In the genomic region with DNA sequence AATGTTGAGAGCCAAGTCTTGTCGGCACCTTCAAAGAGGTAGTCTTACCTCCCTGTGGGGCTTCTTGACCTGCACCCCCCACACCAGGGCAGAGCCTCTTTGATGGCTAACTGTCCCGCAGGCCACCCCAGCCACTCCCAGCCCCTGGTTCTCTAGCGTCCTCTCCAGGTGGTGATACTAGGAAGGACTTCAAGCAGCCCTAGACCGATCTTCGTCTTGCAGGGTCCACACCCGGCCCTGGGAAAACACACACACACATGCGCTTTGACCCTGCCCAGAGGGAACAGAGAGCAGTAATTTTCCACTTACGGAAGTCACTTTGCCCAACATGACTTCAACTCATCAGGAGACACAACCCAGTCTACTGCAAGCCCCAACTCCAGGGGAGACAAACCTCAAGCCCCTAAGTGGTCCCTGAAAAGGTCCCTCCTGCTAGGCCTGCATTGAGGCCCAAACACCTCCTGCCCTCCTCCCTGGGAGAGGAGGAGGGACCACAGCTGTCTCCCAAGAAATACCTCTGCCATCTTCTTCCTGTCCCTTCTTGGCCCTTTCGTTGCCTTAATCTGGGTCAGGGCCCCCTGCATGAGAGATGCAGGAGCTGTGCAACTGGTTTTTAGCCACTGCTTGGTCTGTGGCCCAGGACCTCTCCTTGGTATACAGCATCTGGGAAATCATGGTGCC, we compare ENCODE assay signal across 1 cellular context.
A peak's percentile ranks its signal among the peaks of the same experiment; 100 is the strongest.
TF ChIP-seq lines count a peak whose summit lies in the region.

No MANE protein-coding gene starts in this region.

TF ChIP-seq in HepG2, 621 proteins besides CTCF, POLR2A, EP300 and RAD21 (continued from another document and continues in another):
- TF ChIP-seq, protein P1, sequence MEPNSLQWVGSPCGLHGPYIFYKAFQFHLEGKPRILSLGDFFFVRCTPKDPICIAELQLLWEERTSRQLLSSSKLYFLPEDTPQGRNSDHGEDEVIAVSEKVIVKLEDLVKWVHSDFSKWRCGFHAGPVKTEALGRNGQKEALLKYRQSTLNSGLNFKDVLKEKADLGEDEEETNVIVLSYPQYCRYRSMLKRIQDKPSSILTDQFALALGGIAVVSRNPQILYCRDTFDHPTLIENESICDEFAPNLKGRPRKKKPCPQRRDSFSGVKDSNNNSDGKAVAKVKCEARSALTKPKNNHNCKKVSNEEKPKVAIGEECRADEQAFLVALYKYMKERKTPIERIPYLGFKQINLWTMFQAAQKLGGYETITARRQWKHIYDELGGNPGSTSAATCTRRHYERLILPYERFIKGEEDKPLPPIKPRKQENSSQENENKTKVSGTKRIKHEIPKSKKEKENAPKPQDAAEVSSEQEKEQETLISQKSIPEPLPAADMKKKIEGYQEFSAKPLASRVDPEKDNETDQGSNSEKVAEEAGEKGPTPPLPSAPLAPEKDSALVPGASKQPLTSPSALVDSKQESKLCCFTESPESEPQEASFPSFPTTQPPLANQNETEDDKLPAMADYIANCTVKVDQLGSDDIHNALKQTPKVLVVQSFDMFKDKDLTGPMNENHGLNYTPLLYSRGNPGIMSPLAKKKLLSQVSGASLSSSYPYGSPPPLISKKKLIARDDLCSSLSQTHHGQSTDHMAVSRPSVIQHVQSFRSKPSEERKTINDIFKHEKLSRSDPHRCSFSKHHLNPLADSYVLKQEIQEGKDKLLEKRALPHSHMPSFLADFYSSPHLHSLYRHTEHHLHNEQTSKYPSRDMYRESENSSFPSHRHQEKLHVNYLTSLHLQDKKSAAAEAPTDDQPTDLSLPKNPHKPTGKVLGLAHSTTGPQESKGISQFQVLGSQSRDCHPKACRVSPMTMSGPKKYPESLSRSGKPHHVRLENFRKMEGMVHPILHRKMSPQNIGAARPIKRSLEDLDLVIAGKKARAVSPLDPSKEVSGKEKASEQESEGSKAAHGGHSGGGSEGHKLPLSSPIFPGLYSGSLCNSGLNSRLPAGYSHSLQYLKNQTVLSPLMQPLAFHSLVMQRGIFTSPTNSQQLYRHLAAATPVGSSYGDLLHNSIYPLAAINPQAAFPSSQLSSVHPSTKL (CRISPR knock-in tag; IDR thresholded peaks at IDR 0.05) = peak; percentile 67
- peak; percentile 54; the same call in 1 of the 2 replicates for TF ChIP-seq MLX (CRISPR knock-in tag; IDR thresholded peaks at IDR 0.05)
- no peak for TF ChIP-seq ZNF432 (CRISPR knock-in tag; IDR thresholded peaks at IDR 0.05; ENCODE audit: borderline replicate concordance)
- TF ChIP-seq, protein P2, sequence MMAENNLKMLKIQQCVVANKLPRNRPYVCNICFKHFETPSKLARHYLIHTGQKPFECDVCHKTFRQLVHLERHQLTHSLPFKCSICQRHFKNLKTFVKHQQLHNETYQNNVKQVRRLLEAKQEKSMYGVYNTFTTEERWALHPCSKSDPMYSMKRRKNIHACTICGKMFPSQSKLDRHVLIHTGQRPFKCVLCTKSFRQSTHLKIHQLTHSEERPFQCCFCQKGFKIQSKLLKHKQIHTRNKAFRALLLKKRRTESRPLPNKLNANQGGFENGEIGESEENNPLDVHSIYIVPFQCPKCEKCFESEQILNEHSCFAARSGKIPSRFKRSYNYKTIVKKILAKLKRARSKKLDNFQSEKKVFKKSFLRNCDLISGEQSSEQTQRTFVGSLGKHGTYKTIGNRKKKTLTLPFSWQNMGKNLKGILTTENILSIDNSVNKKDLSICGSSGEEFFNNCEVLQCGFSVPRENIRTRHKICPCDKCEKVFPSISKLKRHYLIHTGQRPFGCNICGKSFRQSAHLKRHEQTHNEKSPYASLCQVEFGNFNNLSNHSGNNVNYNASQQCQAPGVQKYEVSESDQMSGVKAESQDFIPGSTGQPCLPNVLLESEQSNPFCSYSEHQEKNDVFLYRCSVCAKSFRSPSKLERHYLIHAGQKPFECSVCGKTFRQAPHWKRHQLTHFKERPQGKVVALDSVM (CRISPR knock-in tag; IDR thresholded peaks at IDR 0.05) = no peak
- TF ChIP-seq ZNF670 (CRISPR knock-in tag; IDR thresholded peaks at IDR 0.05; ENCODE audit: borderline replicate concordance) = no peak
- no peak for TF ChIP-seq ZSCAN22 (CRISPR knock-in tag; IDR thresholded peaks at IDR 0.05)
- TF ChIP-seq SP5 (CRISPR knock-in tag; IDR thresholded peaks at IDR 0.05; ENCODE audit: borderline replicate concordance, low read depth) = 0 out of 2 replicates have a peak, but pooled peaks have one; percentile 9
- TF ChIP-seq ZNF569 (CRISPR knock-in tag; IDR thresholded peaks at IDR 0.05; ENCODE audit: borderline replicate concordance) = peak; percentile 47; the same call in 1 of the 2 replicates
- peak; percentile 64; the same call in 1 of the 2 replicates for TF ChIP-seq ZNF580 (CRISPR knock-in tag; IDR thresholded peaks at IDR 0.05; ENCODE audit: borderline replicate concordance, low read depth)
- no peak for TF ChIP-seq ZSCAN29 (CRISPR knock-in tag; conservative IDR thresholded peaks at IDR 0.05)
- TF ChIP-seq ZNF616 (CRISPR knock-in tag; IDR thresholded peaks at IDR 0.05; ENCODE audit: low read depth) = no peak
- TF ChIP-seq ZNF792 (CRISPR knock-in tag; IDR thresholded peaks at IDR 0.05) = peak; percentile 36; the same call in 1 of the 2 replicates
- TF ChIP-seq ZNF20 (CRISPR knock-in tag; IDR thresholded peaks at IDR 0.05) = no peak
- TF ChIP-seq, protein P3, sequence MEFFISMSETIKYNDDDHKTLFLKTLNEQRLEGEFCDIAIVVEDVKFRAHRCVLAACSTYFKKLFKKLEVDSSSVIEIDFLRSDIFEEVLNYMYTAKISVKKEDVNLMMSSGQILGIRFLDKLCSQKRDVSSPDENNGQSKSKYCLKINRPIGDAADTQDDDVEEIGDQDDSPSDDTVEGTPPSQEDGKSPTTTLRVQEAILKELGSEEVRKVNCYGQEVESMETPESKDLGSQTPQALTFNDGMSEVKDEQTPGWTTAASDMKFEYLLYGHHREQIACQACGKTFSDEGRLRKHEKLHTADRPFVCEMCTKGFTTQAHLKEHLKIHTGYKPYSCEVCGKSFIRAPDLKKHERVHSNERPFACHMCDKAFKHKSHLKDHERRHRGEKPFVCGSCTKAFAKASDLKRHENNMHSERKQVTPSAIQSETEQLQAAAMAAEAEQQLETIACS (CRISPR knock-in tag; IDR thresholded peaks at IDR 0.05) = no peak
- TF ChIP-seq ZBTB39 (CRISPR knock-in tag; IDR thresholded peaks at IDR 0.05) = peak; percentile 77
- no peak for TF ChIP-seq SMC3 (IDR thresholded peaks at IDR 0.05; ENCODE audit: low read length)
- TF ChIP-seq, protein P4, sequence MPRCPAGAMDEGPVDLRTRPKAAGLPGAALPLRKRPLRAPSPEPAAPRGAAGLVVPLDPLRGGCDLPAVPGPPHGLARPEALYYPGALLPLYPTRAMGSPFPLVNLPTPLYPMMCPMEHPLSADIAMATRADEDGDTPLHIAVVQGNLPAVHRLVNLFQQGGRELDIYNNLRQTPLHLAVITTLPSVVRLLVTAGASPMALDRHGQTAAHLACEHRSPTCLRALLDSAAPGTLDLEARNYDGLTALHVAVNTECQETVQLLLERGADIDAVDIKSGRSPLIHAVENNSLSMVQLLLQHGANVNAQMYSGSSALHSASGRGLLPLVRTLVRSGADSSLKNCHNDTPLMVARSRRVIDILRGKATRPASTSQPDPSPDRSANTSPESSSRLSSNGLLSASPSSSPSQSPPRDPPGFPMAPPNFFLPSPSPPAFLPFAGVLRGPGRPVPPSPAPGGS (CRISPR knock-in tag; IDR thresholded peaks at IDR 0.05) = peak; percentile 31; the same call in 1 of the 2 replicates
- no peak for TF ChIP-seq LCORL (IDR thresholded peaks at IDR 0.05)
- peak; percentile 66 for TF ChIP-seq LCORL (CRISPR knock-in tag; IDR thresholded peaks at IDR 0.05)
- TF ChIP-seq, protein P5, sequence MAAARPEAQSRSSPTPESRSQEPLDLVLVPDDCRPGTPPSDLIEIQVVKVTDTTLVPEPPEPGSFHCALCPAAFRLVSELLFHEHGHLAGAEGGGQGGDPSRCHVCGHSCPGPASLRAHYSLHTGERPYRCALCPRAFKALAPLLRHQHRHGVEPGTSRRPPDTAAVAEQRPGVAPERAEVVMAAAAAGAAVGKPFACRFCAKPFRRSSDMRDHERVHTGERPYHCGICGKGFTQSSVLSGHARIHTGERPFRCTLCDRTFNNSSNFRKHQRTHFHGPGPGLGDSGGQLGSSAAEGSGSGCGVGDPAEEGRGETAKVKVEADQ (CRISPR knock-in tag; IDR thresholded peaks at IDR 0.05; ENCODE audit: borderline replicate concordance) = no peak
- TF ChIP-seq TBX2 (CRISPR knock-in tag; IDR thresholded peaks at IDR 0.05; ENCODE audit: borderline replicate concordance) = peak; percentile 87
- TF ChIP-seq, protein P6, sequence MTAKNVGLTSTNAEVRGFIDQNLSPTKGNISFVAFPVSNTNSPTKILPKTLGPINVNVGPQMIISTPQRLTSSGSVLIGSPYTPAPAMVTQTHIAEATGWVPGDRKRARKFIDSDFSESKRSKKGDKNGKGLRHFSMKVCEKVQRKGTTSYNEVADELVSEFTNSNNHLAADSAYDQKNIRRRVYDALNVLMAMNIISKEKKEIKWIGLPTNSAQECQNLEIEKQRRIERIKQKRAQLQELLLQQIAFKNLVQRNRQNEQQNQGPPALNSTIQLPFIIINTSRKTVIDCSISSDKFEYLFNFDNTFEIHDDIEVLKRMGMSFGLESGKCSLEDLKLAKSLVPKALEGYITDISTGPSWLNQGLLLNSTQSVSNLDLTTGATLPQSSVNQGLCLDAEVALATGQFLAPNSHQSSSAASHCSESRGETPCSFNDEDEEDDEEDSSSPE (CRISPR knock-in tag; IDR thresholded peaks at IDR 0.05) = 0 out of 2 replicates have a peak, but pooled peaks have one; percentile 22
- TF ChIP-seq, protein P7, sequence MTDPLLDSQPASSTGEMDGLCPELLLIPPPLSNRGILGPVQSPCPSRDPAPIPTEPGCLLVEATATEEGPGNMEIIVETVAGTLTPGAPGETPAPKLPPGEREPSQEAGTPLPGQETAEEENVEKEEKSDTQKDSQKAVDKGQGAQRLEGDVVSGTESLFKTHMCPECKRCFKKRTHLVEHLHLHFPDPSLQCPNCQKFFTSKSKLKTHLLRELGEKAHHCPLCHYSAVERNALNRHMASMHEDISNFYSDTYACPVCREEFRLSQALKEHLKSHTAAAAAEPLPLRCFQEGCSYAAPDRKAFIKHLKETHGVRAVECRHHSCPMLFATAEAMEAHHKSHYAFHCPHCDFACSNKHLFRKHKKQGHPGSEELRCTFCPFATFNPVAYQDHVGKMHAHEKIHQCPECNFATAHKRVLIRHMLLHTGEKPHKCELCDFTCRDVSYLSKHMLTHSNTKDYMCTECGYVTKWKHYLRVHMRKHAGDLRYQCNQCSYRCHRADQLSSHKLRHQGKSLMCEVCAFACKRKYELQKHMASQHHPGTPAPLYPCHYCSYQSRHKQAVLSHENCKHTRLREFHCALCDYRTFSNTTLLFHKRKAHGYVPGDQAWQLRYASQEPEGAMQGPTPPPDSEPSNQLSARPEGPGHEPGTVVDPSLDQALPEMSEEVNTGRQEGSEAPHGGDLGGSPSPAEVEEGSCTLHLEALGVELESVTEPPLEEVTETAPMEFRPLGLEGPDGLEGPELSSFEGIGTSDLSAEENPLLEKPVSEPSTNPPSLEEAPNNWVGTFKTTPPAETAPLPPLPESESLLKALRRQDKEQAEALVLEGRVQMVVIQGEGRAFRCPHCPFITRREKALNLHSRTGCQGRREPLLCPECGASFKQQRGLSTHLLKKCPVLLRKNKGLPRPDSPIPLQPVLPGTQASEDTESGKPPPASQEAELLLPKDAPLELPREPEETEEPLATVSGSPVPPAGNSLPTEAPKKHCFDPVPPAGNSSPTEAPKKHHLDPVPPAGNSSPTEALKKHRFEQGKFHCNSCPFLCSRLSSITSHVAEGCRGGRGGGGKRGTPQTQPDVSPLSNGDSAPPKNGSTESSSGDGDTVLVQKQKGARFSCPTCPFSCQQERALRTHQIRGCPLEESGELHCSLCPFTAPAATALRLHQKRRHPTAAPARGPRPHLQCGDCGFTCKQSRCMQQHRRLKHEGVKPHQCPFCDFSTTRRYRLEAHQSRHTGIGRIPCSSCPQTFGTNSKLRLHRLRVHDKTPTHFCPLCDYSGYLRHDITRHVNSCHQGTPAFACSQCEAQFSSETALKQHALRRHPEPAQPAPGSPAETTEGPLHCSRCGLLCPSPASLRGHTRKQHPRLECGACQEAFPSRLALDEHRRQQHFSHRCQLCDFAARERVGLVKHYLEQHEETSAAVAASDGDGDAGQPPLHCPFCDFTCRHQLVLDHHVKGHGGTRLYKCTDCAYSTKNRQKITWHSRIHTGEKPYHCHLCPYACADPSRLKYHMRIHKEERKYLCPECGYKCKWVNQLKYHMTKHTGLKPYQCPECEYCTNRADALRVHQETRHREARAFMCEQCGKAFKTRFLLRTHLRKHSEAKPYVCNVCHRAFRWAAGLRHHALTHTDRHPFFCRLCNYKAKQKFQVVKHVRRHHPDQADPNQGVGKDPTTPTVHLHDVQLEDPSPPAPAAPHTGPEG (CRISPR knock-in tag; IDR thresholded peaks at IDR 0.05) = no peak
- TF ChIP-seq U2AF1 (optimal IDR thresholded peaks at IDR 0.05; ENCODE audit: low read depth, low read length) = peak; percentile 33
- peak; percentile 52 for TF ChIP-seq SRSF1 (optimal IDR thresholded peaks at IDR 0.05; ENCODE audit: low read depth, low read length)
- no peak for TF ChIP-seq PHF20 (CRISPR knock-in tag; IDR thresholded peaks at IDR 0.05)
